ENCODE assay signal across 8 cellular contexts in the genomic region with DNA sequence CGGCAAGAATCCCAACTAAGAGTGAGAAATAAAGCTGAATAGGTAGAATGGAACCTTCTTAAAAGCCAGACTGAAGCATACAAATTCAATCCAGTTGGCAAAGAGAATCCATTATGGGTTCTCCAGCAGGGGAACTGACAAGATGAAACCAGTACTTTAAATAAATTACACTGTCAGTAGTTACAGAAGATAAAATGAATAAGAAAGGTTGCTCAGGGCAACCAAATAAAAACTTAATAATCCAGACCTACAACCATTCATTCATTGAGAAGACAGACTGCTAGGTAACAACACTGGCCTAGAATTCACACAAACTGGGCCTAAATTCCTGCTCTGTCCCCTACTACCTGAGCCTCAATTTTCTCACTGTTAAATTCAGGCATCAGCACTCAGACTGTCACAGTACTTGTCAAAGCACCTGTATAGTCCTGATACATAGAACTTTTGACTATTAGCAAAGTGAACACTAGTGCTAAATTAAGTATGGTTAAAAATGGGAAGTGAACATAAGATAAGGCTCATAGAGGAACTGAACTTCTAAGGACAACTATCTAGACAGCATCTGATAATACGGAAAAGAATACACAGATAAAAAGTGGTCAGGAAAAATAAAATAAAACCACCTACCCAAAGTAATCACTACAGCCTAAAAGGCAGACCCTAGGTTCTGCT. TPM values are rescaled to one million over a fixed set of nuclear protein-coding genes. Genes with fewer than 3 reads are reported as not detected.
DNase-seq lines count a peak whose midpoint lies in the region; TF ChIP-seq lines count a peak whose summit lies in the region.

No MANE protein-coding gene starts in this region.

- H3K4me1 Mint-ChIP-seq in activated naive CD4-positive, alpha-beta T cell treated with anti-CD3 and anti-CD28 coated beads, Interleukin-2, amount 50 U/mL, for 24 hours, result peaks cover 68% of the 10 kb centered on the region
- H3K4me1 Mint-ChIP-seq in activated naive CD4-positive, alpha-beta T cell treated with anti-CD3 and anti-CD28 coated beads for 36 hours (ENCODE audit: low read depth), result peaks cover 61% of the 10 kb centered on the region

- TF ChIP-seq CTCF in OCI-LY1 (IDR thresholded peaks at IDR 0.05; ENCODE audit: low read length) (no peak), fibroblast of lung (conservative IDR thresholded peaks at IDR 0.05 in 1 of 2, IDR thresholded peaks at IDR 0.05 in 1 of 2; ENCODE audit: low read depth in 1 of 2, low read length in 2 of 2) (no peak), suprapubic skin (IDR thresholded peaks at IDR 0.05) (no peak)

- H3K9me3 ChIP-seq in OCI-LY1 (ENCODE audit: low read length) (no peaks in the 10 kb centered on the region), fibroblast of lung (ENCODE audit: control insufficient read depth, insufficient read depth, low read depth, low read length) (no peaks in the 10 kb centered on the region), suprapubic skin (no peaks in the 10 kb centered on the region)

- H4K20me1 ChIP-seq in OCI-LY1 (ENCODE audit: insufficient read depth, low read length) (peaks cover 2% of the 10 kb centered on the region; the same call in 1 of the 2 replicates), fibroblast of lung (ENCODE audit: control insufficient read depth, extremely low read depth, insufficient read depth, low read length) (no peaks in the 10 kb centered on the region)

- no peak for TF ChIP-seq EP300 in suprapubic skin (IDR thresholded peaks at IDR 0.05)

- peaks cover 12% of the 10 kb centered on the region for H3K36me3 Mint-ChIP-seq in activated naive CD4-positive, alpha-beta T cell treated with anti-CD3 and anti-CD28 coated beads, Interleukin-2, amount 50 U/mL, for 24 hours
- peaks cover 17% of the 10 kb centered on the region for H3K36me3 Mint-ChIP-seq in activated naive CD4-positive, alpha-beta T cell treated with anti-CD3 and anti-CD28 coated beads for 36 hours (ENCODE audit: low read depth)

- peak overlapping the region; percentile 21 for H3K4me3 Mint-ChIP-seq in activated naive CD4-positive, alpha-beta T cell treated with anti-CD3 and anti-CD28 coated beads, Interleukin-2, amount 50 U/mL, for 24 hours
- H3K4me3 Mint-ChIP-seq in activated naive CD4-positive, alpha-beta T cell treated with anti-CD3 and anti-CD28 coated beads for 36 hours, result no peak overlapping the region

- H3K27ac Mint-ChIP-seq in activated naive CD4-positive, alpha-beta T cell treated with anti-CD3 and anti-CD28 coated beads, Interleukin-2, amount 50 U/mL, for 24 hours, result peak overlapping the region; percentile 6
- H3K27ac Mint-ChIP-seq in activated naive CD4-positive, alpha-beta T cell treated with anti-CD3 and anti-CD28 coated beads for 36 hours, result no peak overlapping the region

- DNase-seq in activated naive CD4-positive, alpha-beta T cell treated with anti-CD3 and anti-CD28 coated beads for 36 hours, result no peak
- DNase-seq in fibroblast of lung (ENCODE audit: low read depth in 2 of 2), result no peak
- DNase-seq in suprapubic skin (ENCODE audit: low spot score in 2 of 2), result no peak
- no peak for DNase-seq in NCI-H510A (lab: John Stamatoyannopoulos, UW)
- DNase-seq in NCI-H510A treated with DMSO at 0.1 percent for 48 hours (lab: John Stamatoyannopoulos, UW), result no peak
- no peak for DNase-seq in inferior parietal cortex (ENCODE audit: extremely low spot score)

- no peaks in the 10 kb centered on the region for H3F3A ChIP-seq in OCI-LY1 (ENCODE audit: insufficient read depth, low read length)

- H3K4me2 ChIP-seq in OCI-LY1 (ENCODE audit: low read length), result peak overlapping the region; percentile 38
- no peak overlapping the region for H3K4me2 ChIP-seq in fibroblast of lung (ENCODE audit: extremely low read depth, insufficient read depth, low read length)

- no peak overlapping the region for H3K9ac ChIP-seq in OCI-LY1 (ENCODE audit: low read length)
- no peak overlapping the region for H3K9ac ChIP-seq in fibroblast of lung (ENCODE audit: insufficient read depth, low read length)

- WGBS in suprapubic skin, result 55% methylated on average over 2 of the region's 2 CpGs

- CTCF ChIA-PET in activated naive CD4-positive, alpha-beta T cell treated with anti-CD3 and anti-CD28 coated beads for 36 hours (lab: Charles Lee), result no interaction called here

- H3K4me1 ChIP-seq in OCI-LY1 (ENCODE audit: insufficient read depth, low read length, severe bottlenecking), result peaks cover 53% of the 10 kb centered on the region
- H3K4me1 ChIP-seq in fibroblast of lung (ENCODE audit: control insufficient read depth, extremely low read depth, insufficient read depth, low read length), result peaks cover 4% of the 10 kb centered on the region
- H3K4me1 ChIP-seq in suprapubic skin, result peaks cover 39% of the 10 kb centered on the region

- H3K27ac ChIP-seq in OCI-LY1 (ENCODE audit: low read depth, low read length, poor library complexity, severe bottlenecking) (peak overlapping the region; percentile 2), fibroblast of lung (ENCODE audit: insufficient read depth, low read length) (peak overlapping the region; percentile 49), suprapubic skin (peak overlapping the region; percentile 55)

- H3K36me3 ChIP-seq in OCI-LY1 (ENCODE audit: insufficient read depth, low read length), result peaks cover 41% of the 10 kb centered on the region
- H3K36me3 ChIP-seq in fibroblast of lung (ENCODE audit: control insufficient read depth, insufficient read depth, low read length), result no peaks in the 10 kb centered on the region
- H3K36me3 ChIP-seq in suprapubic skin, result no peaks in the 10 kb centered on the region

- no peak overlapping the region for H2AFZ ChIP-seq in OCI-LY1 (ENCODE audit: low read length)
- H2AFZ ChIP-seq in fibroblast of lung (ENCODE audit: low read length), result no peak overlapping the region

- peaks cover 100% of the 10 kb centered on the region for H3K79me2 ChIP-seq in OCI-LY1 (ENCODE audit: insufficient read depth, low read length)
- H3K79me2 ChIP-seq in fibroblast of lung (ENCODE audit: control insufficient read depth, insufficient read depth, low read length), result peaks cover 97% of the 10 kb centered on the region

- H3K27me3 ChIP-seq in OCI-LY1 (ENCODE audit: insufficient read depth, low read length), result no peaks in the 10 kb centered on the region
- H3K27me3 ChIP-seq in fibroblast of lung (ENCODE audit: control insufficient read depth, insufficient read depth, low read length), result no peaks in the 10 kb centered on the region
- H3K27me3 ChIP-seq in suprapubic skin, result no peaks in the 10 kb centered on the region

- no peaks in the 10 kb centered on the region for H3K9me3 Mint-ChIP-seq in activated naive CD4-positive, alpha-beta T cell treated with anti-CD3 and anti-CD28 coated beads, Interleukin-2, amount 50 U/mL, for 24 hours
- H3K9me3 Mint-ChIP-seq in activated naive CD4-positive, alpha-beta T cell treated with anti-CD3 and anti-CD28 coated beads for 36 hours, result no peaks in the 10 kb centered on the region

- TF ChIP-seq POLR2A in suprapubic skin (IDR thresholded peaks at IDR 0.05), result no peak

- no peak overlapping the region for H3K4me3 ChIP-seq in OCI-LY1 (ENCODE audit: low read depth, low read length, poor library complexity, severe bottlenecking)
- H3K4me3 ChIP-seq in fibroblast of lung (replicated peaks in 1 of 4; ENCODE audit: control extremely low read depth in 1 of 4, insufficient read depth in 1 of 4, low read depth in 3 of 4, low read length in 4 of 4), result no peak overlapping the region
- H3K4me3 ChIP-seq in suprapubic skin, result no peak overlapping the region

- H3K9me2 ChIP-seq in OCI-LY1 (ENCODE audit: low read depth, low read length), result no peaks in the 10 kb centered on the region

- intact Hi-C loops in activated naive CD4-positive, alpha-beta T cell treated with anti-CD3 and anti-CD28 coated beads for 36 hours (cut with micrococcal nuclease), result no loop called here

- no peaks in the 10 kb centered on the region for H3K27me3 Mint-ChIP-seq in activated naive CD4-positive, alpha-beta T cell treated with anti-CD3 and anti-CD28 coated beads, Interleukin-2, amount 50 U/mL, for 24 hours
- no peaks in the 10 kb centered on the region for H3K27me3 Mint-ChIP-seq in activated naive CD4-positive, alpha-beta T cell treated with anti-CD3 and anti-CD28 coated beads for 36 hours (ENCODE audit: low read depth)

RNA-seq across cellular contexts. Expression of gene TBL1XR1, which starts 6.0 kb away (rescaled TPM):
- 100 to 1,000 TPM; 149 to 162 TPM for total RNA-seq in activated naive CD4-positive, alpha-beta T cell treated with anti-CD3 and anti-CD28 coated beads for 36 hours
- total RNA-seq in fibroblast of lung, result 369 and 505 TPM in 2 replicates
- polyA plus RNA-seq in fibroblast of lung, result 93.7 and 115 TPM in 2 replicates
- polyA plus RNA-seq in fibroblast of lung (2012), result 76.6 and 84.8 TPM in 2 replicates
- 211 TPM in 2 replicates for polyA minus RNA-seq in fibroblast of lung (ENCODE audit: low replicate concordance)
- total RNA-seq in suprapubic skin, result 10 to 100 TPM; 56.0 to 90.8 (median 75.6) TPM

Comparison
In these comparisons a context has a peak if more than half of its experiments do, and no peak if none do; other contexts are left out.
1. H3K27ac ChIP-seq: peak in every context shown above with its lines; median percentile 55 in suprapubic skin; 49 in fibroblast of lung; 2 in OCI-LY1.